Comparison of ENCODE assay signal across 1 cellular context in genomic region chr7:151006590-151007300, GRCh38.
TF ChIP-seq lines count a peak whose summit lies in the region.

No MANE protein-coding gene starts in this region.

TF ChIP-seq in H1, 55 proteins besides CTCF, POLR2A, EP300 and RAD21:
- TF ChIP-seq MAX (IDR thresholded peaks at IDR 0.05), result no peak
- TF ChIP-seq SP1 (IDR thresholded peaks at IDR 0.05; ENCODE audit: low read depth, low read length), result no peak
- TF ChIP-seq JUND (IDR thresholded peaks at IDR 0.05; ENCODE audit: low read length), result no peak
- TF ChIP-seq GTF2F1 (IDR thresholded peaks at IDR 0.05; ENCODE audit: borderline replicate concordance, low read depth, low read length), result no peak
- TF ChIP-seq CTBP2 (IDR thresholded peaks at IDR 0.05; ENCODE audit: borderline replicate concordance, insufficient read depth, insufficient read length, low read length), result no peak
- no peak for TF ChIP-seq E2F6 (IDR thresholded peaks at IDR 0.05)
- no peak for TF ChIP-seq CREB1 (IDR thresholded peaks at IDR 0.05)
- no peak for TF ChIP-seq POLR2AphosphoS5 (IDR thresholded peaks at IDR 0.05; ENCODE audit: low read depth, low read length)
- TF ChIP-seq SP2 (IDR thresholded peaks at IDR 0.05; ENCODE audit: low read length), result no peak
- no peak for TF ChIP-seq JUN (IDR thresholded peaks at IDR 0.05; ENCODE audit: low read depth, low read length)
- TF ChIP-seq FOSL1 (IDR thresholded peaks at IDR 0.05; ENCODE audit: insufficient read depth, low read depth, low read length), result no peak
- TF ChIP-seq CBX8 (IDR thresholded peaks at IDR 0.05; ENCODE audit: borderline replicate concordance, low read depth, low read length), result no peak
- TF ChIP-seq, protein P1, sequence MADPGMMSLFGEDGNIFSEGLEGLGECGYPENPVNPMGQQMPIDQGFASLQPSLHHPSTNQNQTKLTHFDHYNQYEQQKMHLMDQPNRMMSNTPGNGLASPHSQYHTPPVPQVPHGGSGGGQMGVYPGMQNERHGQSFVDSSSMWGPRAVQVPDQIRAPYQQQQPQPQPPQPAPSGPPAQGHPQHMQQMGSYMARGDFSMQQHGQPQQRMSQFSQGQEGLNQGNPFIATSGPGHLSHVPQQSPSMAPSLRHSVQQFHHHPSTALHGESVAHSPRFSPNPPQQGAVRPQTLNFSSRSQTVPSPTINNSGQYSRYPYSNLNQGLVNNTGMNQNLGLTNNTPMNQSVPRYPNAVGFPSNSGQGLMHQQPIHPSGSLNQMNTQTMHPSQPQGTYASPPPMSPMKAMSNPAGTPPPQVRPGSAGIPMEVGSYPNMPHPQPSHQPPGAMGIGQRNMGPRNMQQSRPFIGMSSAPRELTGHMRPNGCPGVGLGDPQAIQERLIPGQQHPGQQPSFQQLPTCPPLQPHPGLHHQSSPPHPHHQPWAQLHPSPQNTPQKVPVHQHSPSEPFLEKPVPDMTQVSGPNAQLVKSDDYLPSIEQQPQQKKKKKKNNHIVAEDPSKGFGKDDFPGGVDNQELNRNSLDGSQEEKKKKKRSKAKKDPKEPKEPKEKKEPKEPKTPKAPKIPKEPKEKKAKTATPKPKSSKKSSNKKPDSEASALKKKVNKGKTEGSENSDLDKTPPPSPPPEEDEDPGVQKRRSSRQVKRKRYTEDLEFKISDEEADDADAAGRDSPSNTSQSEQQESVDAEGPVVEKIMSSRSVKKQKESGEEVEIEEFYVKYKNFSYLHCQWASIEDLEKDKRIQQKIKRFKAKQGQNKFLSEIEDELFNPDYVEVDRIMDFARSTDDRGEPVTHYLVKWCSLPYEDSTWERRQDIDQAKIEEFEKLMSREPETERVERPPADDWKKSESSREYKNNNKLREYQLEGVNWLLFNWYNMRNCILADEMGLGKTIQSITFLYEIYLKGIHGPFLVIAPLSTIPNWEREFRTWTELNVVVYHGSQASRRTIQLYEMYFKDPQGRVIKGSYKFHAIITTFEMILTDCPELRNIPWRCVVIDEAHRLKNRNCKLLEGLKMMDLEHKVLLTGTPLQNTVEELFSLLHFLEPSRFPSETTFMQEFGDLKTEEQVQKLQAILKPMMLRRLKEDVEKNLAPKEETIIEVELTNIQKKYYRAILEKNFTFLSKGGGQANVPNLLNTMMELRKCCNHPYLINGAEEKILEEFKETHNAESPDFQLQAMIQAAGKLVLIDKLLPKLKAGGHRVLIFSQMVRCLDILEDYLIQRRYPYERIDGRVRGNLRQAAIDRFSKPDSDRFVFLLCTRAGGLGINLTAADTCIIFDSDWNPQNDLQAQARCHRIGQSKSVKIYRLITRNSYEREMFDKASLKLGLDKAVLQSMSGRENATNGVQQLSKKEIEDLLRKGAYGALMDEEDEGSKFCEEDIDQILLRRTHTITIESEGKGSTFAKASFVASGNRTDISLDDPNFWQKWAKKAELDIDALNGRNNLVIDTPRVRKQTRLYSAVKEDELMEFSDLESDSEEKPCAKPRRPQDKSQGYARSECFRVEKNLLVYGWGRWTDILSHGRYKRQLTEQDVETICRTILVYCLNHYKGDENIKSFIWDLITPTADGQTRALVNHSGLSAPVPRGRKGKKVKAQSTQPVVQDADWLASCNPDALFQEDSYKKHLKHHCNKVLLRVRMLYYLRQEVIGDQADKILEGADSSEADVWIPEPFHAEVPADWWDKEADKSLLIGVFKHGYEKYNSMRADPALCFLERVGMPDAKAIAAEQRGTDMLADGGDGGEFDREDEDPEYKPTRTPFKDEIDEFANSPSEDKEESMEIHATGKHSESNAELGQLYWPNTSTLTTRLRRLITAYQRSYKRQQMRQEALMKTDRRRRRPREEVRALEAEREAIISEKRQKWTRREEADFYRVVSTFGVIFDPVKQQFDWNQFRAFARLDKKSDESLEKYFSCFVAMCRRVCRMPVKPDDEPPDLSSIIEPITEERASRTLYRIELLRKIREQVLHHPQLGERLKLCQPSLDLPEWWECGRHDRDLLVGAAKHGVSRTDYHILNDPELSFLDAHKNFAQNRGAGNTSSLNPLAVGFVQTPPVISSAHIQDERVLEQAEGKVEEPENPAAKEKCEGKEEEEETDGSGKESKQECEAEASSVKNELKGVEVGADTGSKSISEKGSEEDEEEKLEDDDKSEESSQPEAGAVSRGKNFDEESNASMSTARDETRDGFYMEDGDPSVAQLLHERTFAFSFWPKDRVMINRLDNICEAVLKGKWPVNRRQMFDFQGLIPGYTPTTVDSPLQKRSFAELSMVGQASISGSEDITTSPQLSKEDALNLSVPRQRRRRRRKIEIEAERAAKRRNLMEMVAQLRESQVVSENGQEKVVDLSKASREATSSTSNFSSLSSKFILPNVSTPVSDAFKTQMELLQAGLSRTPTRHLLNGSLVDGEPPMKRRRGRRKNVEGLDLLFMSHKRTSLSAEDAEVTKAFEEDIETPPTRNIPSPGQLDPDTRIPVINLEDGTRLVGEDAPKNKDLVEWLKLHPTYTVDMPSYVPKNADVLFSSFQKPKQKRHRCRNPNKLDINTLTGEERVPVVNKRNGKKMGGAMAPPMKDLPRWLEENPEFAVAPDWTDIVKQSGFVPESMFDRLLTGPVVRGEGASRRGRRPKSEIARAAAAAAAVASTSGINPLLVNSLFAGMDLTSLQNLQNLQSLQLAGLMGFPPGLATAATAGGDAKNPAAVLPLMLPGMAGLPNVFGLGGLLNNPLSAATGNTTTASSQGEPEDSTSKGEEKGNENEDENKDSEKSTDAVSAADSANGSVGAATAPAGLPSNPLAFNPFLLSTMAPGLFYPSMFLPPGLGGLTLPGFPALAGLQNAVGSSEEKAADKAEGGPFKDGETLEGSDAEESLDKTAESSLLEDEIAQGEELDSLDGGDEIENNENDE (IDR thresholded peaks at IDR 0.05; ENCODE audit: insufficient replicate concordance, low read length), result no peak
- TF ChIP-seq KDM1A (IDR thresholded peaks at IDR 0.05; ENCODE audit: borderline replicate concordance, low read length), result no peak
- TF ChIP-seq CHD1 (IDR thresholded peaks at IDR 0.05; ENCODE audit: low read depth, low read length), result no peak
